In the genomic region with DNA sequence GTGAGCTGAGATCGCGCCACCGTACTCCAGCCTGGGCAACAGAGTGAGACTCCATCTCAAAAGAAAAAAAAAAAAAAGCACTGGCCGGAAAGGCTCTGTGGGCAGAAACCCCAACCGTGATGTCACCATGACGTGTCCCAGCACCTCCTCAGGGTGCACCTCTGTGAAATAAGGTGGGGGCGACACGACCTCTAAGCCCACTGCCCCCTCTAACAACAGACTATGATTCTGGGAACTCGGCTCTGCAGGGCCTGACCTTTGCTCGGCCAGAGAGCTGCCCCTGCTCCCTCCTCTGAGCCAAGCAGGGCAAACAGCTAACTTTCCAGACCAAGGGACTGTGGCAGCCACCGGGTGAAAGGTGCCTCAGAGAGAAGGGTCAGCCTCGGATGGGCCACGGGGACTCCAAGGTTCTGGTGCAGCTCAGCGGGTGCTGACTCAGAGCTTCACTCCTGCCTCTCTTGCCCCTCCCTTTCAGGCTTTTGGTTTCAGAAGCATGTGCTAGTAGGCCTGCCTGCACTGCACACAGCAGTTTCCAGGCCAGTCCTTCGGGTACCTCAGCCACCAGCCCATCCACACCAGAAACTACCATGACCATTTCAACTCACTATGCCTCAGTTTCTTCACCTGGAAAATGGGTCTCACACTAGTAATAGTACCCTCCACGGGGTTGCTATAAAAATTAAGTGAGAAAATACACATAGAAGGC, we compare ENCODE assay signal across 1 cellular context.
TF ChIP-seq lines count a peak whose summit lies in the region.

No MANE protein-coding gene starts in this region.

TF ChIP-seq in HepG2, 621 proteins besides CTCF, POLR2A, EP300 and RAD21 (continued from another document and continues in another):
- no peak for TF ChIP-seq TIGD3 (CRISPR knock-in tag; IDR thresholded peaks at IDR 0.05; ENCODE audit: borderline replicate concordance)
- TF ChIP-seq MXD3 (CRISPR knock-in tag; IDR thresholded peaks at IDR 0.05) = peak; percentile 29; the same call in 1 of the 2 replicates
- no peak for TF ChIP-seq ZFP1 (CRISPR knock-in tag; IDR thresholded peaks at IDR 0.05)
- TF ChIP-seq, protein P1, sequence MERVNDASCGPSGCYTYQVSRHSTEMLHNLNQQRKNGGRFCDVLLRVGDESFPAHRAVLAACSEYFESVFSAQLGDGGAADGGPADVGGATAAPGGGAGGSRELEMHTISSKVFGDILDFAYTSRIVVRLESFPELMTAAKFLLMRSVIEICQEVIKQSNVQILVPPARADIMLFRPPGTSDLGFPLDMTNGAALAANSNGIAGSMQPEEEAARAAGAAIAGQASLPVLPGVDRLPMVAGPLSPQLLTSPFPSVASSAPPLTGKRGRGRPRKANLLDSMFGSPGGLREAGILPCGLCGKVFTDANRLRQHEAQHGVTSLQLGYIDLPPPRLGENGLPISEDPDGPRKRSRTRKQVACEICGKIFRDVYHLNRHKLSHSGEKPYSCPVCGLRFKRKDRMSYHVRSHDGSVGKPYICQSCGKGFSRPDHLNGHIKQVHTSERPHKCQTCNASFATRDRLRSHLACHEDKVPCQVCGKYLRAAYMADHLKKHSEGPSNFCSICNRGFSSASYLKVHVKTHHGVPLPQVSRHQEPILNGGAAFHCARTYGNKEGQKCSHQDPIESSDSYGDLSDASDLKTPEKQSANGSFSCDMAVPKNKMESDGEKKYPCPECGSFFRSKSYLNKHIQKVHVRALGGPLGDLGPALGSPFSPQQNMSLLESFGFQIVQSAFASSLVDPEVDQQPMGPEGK (CRISPR knock-in tag; IDR thresholded peaks at IDR 0.05) = peak; percentile 77
- no peak for TF ChIP-seq CAMTA2 (CRISPR knock-in tag; IDR thresholded peaks at IDR 0.05; ENCODE audit: borderline replicate concordance)
- TF ChIP-seq ZNF180 (CRISPR knock-in tag; IDR thresholded peaks at IDR 0.05; ENCODE audit: borderline replicate concordance, low read depth) = no peak
- TF ChIP-seq CHCHD3 (CRISPR knock-in tag; IDR thresholded peaks at IDR 0.05) = no peak
- TF ChIP-seq, protein P2, sequence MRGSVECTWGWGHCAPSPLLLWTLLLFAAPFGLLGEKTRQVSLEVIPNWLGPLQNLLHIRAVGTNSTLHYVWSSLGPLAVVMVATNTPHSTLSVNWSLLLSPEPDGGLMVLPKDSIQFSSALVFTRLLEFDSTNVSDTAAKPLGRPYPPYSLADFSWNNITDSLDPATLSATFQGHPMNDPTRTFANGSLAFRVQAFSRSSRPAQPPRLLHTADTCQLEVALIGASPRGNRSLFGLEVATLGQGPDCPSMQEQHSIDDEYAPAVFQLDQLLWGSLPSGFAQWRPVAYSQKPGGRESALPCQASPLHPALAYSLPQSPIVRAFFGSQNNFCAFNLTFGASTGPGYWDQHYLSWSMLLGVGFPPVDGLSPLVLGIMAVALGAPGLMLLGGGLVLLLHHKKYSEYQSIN (CRISPR knock-in tag; IDR thresholded peaks at IDR 0.05; ENCODE audit: borderline replicate concordance) = no peak
- TF ChIP-seq ZNF772 (CRISPR knock-in tag; IDR thresholded peaks at IDR 0.05) = 0 out of 2 replicates have a peak, but pooled peaks have one; percentile 43
- TF ChIP-seq SALL2 (CRISPR knock-in tag; IDR thresholded peaks at IDR 0.05) = no peak
- peak; percentile 40; the same call in 1 of the 2 replicates for TF ChIP-seq KAT8 (CRISPR knock-in tag; IDR thresholded peaks at IDR 0.05)
- peak; percentile 81 for TF ChIP-seq ZNF280B (CRISPR knock-in tag; IDR thresholded peaks at IDR 0.05; ENCODE audit: borderline replicate concordance)
- no peak for TF ChIP-seq ZNF441 (CRISPR knock-in tag; IDR thresholded peaks at IDR 0.05; ENCODE audit: borderline replicate concordance)
- no peak for TF ChIP-seq HMG20B (CRISPR knock-in tag; conservative IDR thresholded peaks at IDR 0.05)
- no peak for TF ChIP-seq ZNF484 (CRISPR knock-in tag; IDR thresholded peaks at IDR 0.05; ENCODE audit: borderline replicate concordance, low read depth)
- TF ChIP-seq CBX2 (IDR thresholded peaks at IDR 0.05; ENCODE audit: low read depth, low read length) = no peak
- no peak for TF ChIP-seq CBX2 (CRISPR knock-in tag; IDR thresholded peaks at IDR 0.05; ENCODE audit: low read depth)
- no peak for TF ChIP-seq ZFYVE20 (CRISPR knock-in tag; IDR thresholded peaks at IDR 0.05; ENCODE audit: borderline replicate concordance, low read depth)
- TF ChIP-seq HIVEP1 (CRISPR knock-in tag; IDR thresholded peaks at IDR 0.05) = peak; percentile 36; the same call in 1 of the 2 replicates
- TF ChIP-seq, protein P3, sequence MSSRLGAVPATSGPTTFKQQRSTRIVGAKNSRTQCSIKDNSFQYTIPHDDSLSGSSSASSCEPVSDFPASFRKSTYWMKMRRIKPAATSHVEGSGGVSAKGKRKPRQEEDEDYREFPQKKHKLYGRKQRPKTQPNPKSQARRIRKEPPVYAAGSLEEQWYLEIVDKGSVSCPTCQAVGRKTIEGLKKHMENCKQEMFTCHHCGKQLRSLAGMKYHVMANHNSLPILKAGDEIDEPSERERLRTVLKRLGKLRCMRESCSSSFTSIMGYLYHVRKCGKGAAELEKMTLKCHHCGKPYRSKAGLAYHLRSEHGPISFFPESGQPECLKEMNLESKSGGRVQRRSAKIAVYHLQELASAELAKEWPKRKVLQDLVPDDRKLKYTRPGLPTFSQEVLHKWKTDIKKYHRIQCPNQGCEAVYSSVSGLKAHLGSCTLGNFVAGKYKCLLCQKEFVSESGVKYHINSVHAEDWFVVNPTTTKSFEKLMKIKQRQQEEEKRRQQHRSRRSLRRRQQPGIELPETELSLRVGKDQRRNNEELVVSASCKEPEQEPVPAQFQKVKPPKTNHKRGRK (CRISPR knock-in tag; IDR thresholded peaks at IDR 0.05) = no peak
- TF ChIP-seq, protein P4, sequence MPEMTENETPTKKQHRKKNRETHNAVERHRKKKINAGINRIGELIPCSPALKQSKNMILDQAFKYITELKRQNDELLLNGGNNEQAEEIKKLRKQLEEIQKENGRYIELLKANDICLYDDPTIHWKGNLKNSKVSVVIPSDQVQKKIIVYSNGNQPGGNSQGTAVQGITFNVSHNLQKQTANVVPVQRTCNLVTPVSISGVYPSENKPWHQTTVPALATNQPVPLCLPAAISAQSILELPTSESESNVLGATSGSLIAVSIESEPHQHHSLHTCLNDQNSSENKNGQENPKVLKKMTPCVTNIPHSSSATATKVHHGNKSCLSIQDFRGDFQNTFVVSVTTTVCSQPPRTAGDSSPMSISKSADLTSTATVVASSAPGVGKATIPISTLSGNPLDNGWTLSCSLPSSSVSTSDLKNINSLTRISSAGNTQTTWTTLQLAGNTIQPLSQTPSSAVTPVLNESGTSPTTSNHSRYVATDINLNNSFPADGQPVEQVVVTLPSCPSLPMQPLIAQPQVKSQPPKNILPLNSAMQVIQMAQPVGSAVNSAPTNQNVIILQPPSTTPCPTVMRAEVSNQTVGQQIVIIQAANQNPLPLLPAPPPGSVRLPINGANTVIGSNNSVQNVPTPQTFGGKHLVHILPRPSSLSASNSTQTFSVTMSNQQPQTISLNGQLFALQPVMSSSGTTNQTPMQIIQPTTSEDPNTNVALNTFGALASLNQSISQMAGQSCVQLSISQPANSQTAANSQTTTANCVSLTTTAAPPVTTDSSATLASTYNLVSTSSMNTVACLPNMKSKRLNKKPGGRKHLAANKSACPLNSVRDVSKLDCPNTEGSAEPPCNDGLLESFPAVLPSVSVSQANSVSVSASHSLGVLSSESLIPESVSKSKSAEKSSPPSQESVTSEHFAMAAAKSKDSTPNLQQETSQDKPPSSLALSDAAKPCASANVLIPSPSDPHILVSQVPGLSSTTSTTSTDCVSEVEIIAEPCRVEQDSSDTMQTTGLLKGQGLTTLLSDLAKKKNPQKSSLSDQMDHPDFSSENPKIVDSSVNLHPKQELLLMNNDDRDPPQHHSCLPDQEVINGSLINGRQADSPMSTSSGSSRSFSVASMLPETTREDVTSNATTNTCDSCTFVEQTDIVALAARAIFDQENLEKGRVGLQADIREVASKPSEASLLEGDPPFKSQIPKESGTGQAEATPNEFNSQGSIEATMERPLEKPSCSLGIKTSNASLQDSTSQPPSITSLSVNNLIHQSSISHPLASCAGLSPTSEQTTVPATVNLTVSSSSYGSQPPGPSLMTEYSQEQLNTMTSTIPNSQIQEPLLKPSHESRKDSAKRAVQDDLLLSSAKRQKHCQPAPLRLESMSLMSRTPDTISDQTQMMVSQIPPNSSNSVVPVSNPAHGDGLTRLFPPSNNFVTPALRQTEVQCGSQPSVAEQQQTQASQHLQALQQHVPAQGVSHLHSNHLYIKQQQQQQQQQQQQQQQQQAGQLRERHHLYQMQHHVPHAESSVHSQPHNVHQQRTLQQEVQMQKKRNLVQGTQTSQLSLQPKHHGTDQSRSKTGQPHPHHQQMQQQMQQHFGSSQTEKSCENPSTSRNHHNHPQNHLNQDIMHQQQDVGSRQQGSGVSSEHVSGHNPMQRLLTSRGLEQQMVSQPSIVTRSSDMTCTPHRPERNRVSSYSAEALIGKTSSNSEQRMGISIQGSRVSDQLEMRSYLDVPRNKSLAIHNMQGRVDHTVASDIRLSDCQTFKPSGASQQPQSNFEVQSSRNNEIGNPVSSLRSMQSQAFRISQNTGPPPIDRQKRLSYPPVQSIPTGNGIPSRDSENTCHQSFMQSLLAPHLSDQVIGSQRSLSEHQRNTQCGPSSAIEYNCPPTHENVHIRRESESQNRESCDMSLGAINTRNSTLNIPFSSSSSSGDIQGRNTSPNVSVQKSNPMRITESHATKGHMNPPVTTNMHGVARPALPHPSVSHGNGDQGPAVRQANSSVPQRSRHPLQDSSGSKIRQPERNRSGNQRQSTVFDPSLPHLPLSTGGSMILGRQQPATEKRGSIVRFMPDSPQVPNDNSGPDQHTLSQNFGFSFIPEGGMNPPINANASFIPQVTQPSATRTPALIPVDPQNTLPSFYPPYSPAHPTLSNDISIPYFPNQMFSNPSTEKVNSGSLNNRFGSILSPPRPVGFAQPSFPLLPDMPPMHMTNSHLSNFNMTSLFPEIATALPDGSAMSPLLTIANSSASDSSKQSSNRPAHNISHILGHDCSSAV (CRISPR knock-in tag; IDR thresholded peaks at IDR 0.05; ENCODE audit: borderline replicate concordance) = no peak
- TF ChIP-seq ZNF570 (CRISPR knock-in tag; IDR thresholded peaks at IDR 0.05; ENCODE audit: borderline replicate concordance) = no peak
- no peak for TF ChIP-seq ZNF556 (CRISPR knock-in tag; IDR thresholded peaks at IDR 0.05; ENCODE audit: borderline replicate concordance)
- no peak for TF ChIP-seq ZNF101 (CRISPR knock-in tag; IDR thresholded peaks at IDR 0.05; ENCODE audit: borderline replicate concordance, low read depth)
- 0 out of 2 replicates have a peak, but pooled peaks have one; percentile 30 for TF ChIP-seq HBP1 (CRISPR knock-in tag; IDR thresholded peaks at IDR 0.05; ENCODE audit: low read depth)
- TF ChIP-seq MXI1 (IDR thresholded peaks at IDR 0.05; ENCODE audit: borderline replicate concordance, low read depth, low read length) = no peak
- no peak for TF ChIP-seq ZNF264 (CRISPR knock-in tag; IDR thresholded peaks at IDR 0.05)
- no peak for TF ChIP-seq TBX3 (IDR thresholded peaks at IDR 0.05; ENCODE audit: borderline replicate concordance)
